18 cellular contexts compared by ENCODE assay signal in the genomic region with DNA sequence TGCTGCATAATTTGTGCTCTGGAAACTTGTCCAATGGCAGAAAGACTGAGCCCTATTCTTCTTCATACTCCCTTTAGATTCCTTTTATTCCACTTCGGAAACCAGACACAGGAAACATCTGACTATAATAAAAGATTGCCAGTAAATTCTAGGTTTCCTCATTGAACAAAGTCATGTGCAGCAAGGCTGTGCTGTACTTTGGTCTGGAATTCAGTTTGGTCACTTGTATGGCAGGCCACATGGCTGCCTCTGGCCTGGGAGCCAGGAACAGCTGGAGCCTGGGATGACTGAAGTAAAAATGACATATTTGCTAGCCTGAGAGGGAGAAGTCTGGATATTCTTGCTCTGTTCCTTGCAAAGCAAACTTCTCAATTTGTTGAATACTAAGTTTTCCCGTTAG.
DNase-seq lines count a peak whose midpoint lies in the region; ATAC-seq, FAIRE-seq and TF ChIP-seq lines count a peak whose summit lies in the region.
"Had no signal": no experiment of that assay in that cellular context is flagged by ENCODE, and none has a peak within 500 bp of the region (broad histone marks: within the 10 kb centered on the region; RNA-seq: fewer than 3 reads in every experiment).

No MANE protein-coding gene starts in this region.

- ATAC-seq in GM12878 (no peak), sciatic nerve (peak; percentile 78)
- ATAC-seq: GM23338; stimulated activated memory B cell treated with anti-CD40 and anti-IgM and Interleukin-4, amounts not matched to agents 10 μg/mL and 1 μg/mL and 100 μg/mL, for 72 hours had no signal

- H3K4me1 Mint-ChIP-seq in activated CD4-positive, alpha-beta memory T cell treated with anti-CD3 and anti-CD28 coated beads, Interleukin-2, amount 10 ng/mL, durations not matched to agents 7 days and 5 days, result peaks cover 23% of the 10 kb centered on the region
- H3K4me1 Mint-ChIP-seq in activated naive CD8-positive, alpha-beta T cell treated with anti-CD3 and anti-CD28 coated beads for 36 hours, result peaks cover 13% of the 10 kb centered on the region
- H3K4me1 Mint-ChIP-seq in osteocyte (ENCODE audit: unreplicated experiment), result peaks cover 10% of the 10 kb centered on the region

- DNase-seq in GM03348 (ENCODE audit: low spot score) (peak; percentile 57), GM12878 (ENCODE audit: low read depth, low spot score) (no peak), left ventricle myocardium inferior (no peak), sciatic nerve (ENCODE audit: low spot score) (no peak), Karpas-422 (no peak), osteocyte (ENCODE audit: extremely low spot score, unreplicated experiment) (no peak)
- no peak for DNase-seq in activated CD4-positive, alpha-beta memory T cell treated with anti-CD3 and anti-CD28 coated beads, Interleukin-2, amount 10 ng/mL, durations not matched to agents 7 days and 5 days
- no peak for DNase-seq in activated naive CD8-positive, alpha-beta T cell treated with anti-CD3 and anti-CD28 coated beads for 36 hours
- DNase-seq: activated naive CD8-positive, alpha-beta T cell treated with anti-CD3 and anti-CD28 coated beads, Interleukin-2, amount 10 ng/mL, durations not matched to agents 7 days and 5 days; hippocampal formation; NCI-H2081; stimulated activated CD4-positive, alpha-beta T cell treated with anti-CD3 and anti-CD28 coated beads, Interleukin-4, amount 100 ng/mL, for 1 hour; WERI-Rb-1 had no signal

- H3K27ac Mint-ChIP-seq in activated CD4-positive, alpha-beta memory T cell treated with anti-CD3 and anti-CD28 coated beads, Interleukin-2, amount 10 ng/mL, durations not matched to agents 7 days and 5 days, result no peak overlapping the region
- H3K27ac Mint-ChIP-seq in activated naive CD8-positive, alpha-beta T cell treated with anti-CD3 and anti-CD28 coated beads for 36 hours, result no peak overlapping the region
- H3K27ac Mint-ChIP-seq in osteocyte (ENCODE audit: unreplicated experiment), result no peak overlapping the region
- H3K27ac Mint-ChIP-seq: activated naive CD8-positive, alpha-beta T cell treated with anti-CD3 and anti-CD28 coated beads, Interleukin-2, amount 10 ng/mL, durations not matched to agents 7 days and 5 days; dendritic cell treated with granulocyte-macrophage colony-stimulating factor and Interleukin-4, amounts not matched to agents 40 ng/mL and 50 ng/mL, for 4 days; GM23338; memory B cell; stimulated activated memory B cell treated with anti-CD40 and anti-IgM and Interleukin-4, amounts not matched to agents 10 μg/mL and 1 μg/mL and 100 μg/mL, for 72 hours had no signal

- H3K9me2 ChIP-seq in Karpas-422 (replicated peaks; ENCODE audit: insufficient read depth, low read length), result no peaks in the 10 kb centered on the region

- RAD21 ChIA-PET in GM12878 (lab: Charles Lee; ENCODE audit: unreplicated experiment), result interaction anchor here (0.6 to 1.7 kb wide), 2 partner anchors 23 to 43 kb away, joined by 3 to 7 read pairs; no protein-coding TSS in a partner anchor

- no peak overlapping the region for H3K4me3 Mint-ChIP-seq in activated CD4-positive, alpha-beta memory T cell treated with anti-CD3 and anti-CD28 coated beads, Interleukin-2, amount 10 ng/mL, durations not matched to agents 7 days and 5 days
- no peak overlapping the region for H3K4me3 Mint-ChIP-seq in activated naive CD8-positive, alpha-beta T cell treated with anti-CD3 and anti-CD28 coated beads for 36 hours
- no peak overlapping the region for H3K4me3 Mint-ChIP-seq in osteocyte (ENCODE audit: unreplicated experiment)
- H3K4me3 Mint-ChIP-seq: activated naive CD8-positive, alpha-beta T cell treated with anti-CD3 and anti-CD28 coated beads, Interleukin-2, amount 10 ng/mL, durations not matched to agents 7 days and 5 days; dendritic cell treated with granulocyte-macrophage colony-stimulating factor and Interleukin-4, amounts not matched to agents 40 ng/mL and 50 ng/mL, for 4 days; GM23338; memory B cell; stimulated activated memory B cell treated with anti-CD40 and anti-IgM and Interleukin-4, amounts not matched to agents 10 μg/mL and 1 μg/mL and 100 μg/mL, for 72 hours had no signal

- no peak overlapping the region for H3K9ac ChIP-seq in GM12878 (ENCODE audit: control insufficient read depth, insufficient read depth, low read length)
- H3K9ac ChIP-seq in Karpas-422 (ENCODE audit: low read length), result no peak overlapping the region
- H3K9ac ChIP-seq: BLaER1 treated with 17β-estradiol and CSF1 and Interleukin-3, amounts not matched to agents 10 nM and 100 nM had no signal

- TF ChIP-seq CTCF in GM12878 (IDR thresholded peaks at IDR 0.05 in 2 of 3, conservative IDR thresholded peaks at IDR 0.05 in 1 of 3; ENCODE audit: control insufficient read depth in 2 of 3, extremely low read depth in 1 of 3, insufficient read depth in 1 of 3, low read depth in 3 of 3, low read length in 3 of 3) (no peak), left ventricle myocardium inferior (IDR thresholded peaks at IDR 0.05; ENCODE audit: borderline replicate concordance) (no peak), osteocyte (IDR thresholded peaks at IDR 0.05) (no peak)

- SMC1A ChIA-PET in GM12878 (lab: Charles Lee; ENCODE audit: uncharacterized antibody, unreplicated experiment), result interaction anchor here (0.7 to 5.8 kb wide), 3 partner anchors 22 to 148 kb away, joined by 3 to 51 read pairs (median 3); no protein-coding TSS in a partner anchor

- H3K9me3 ChIP-seq in GM12878 (replicated peaks; ENCODE audit: control insufficient read depth, insufficient read depth, low read length) (no peaks in the 10 kb centered on the region), left ventricle myocardium inferior (replicated peaks) (no peaks in the 10 kb centered on the region), Karpas-422 (ENCODE audit: low read length) (no peaks in the 10 kb centered on the region)
- H3K9me3 ChIP-seq: BLaER1 treated with 17β-estradiol and CSF1 and Interleukin-3, amounts not matched to agents 10 nM and 100 nM had no signal

- H3K9me3 Mint-ChIP-seq in activated CD4-positive, alpha-beta memory T cell treated with anti-CD3 and anti-CD28 coated beads, Interleukin-2, amount 10 ng/mL, durations not matched to agents 7 days and 5 days, result no peaks in the 10 kb centered on the region
- H3K9me3 Mint-ChIP-seq in activated naive CD8-positive, alpha-beta T cell treated with anti-CD3 and anti-CD28 coated beads for 36 hours, result no peaks in the 10 kb centered on the region
- no peaks in the 10 kb centered on the region for H3K9me3 Mint-ChIP-seq in osteocyte (ENCODE audit: unreplicated experiment)
- H3K9me3 Mint-ChIP-seq: activated naive CD8-positive, alpha-beta T cell treated with anti-CD3 and anti-CD28 coated beads, Interleukin-2, amount 10 ng/mL, durations not matched to agents 7 days and 5 days; dendritic cell treated with granulocyte-macrophage colony-stimulating factor and Interleukin-4, amounts not matched to agents 40 ng/mL and 50 ng/mL, for 4 days; GM23338; memory B cell; stimulated activated memory B cell treated with anti-CD40 and anti-IgM and Interleukin-4, amounts not matched to agents 10 μg/mL and 1 μg/mL and 100 μg/mL, for 72 hours had no signal

- H2AFZ ChIP-seq in GM12878 (ENCODE audit: control insufficient read depth, low read depth, low read length) (no peak overlapping the region; the same call in 1 of the 2 replicates), Karpas-422 (ENCODE audit: low read length) (no peak overlapping the region)
- H2AFZ ChIP-seq: GM23338 had no signal

- TF ChIP-seq EP300 in GM12878 (IDR thresholded peaks at IDR 0.05; ENCODE audit: borderline replicate concordance in 1 of 2, control insufficient read depth in 1 of 2, low read depth in 2 of 2, low read length in 2 of 2), result no peak

- H3K27me3 Mint-ChIP-seq in activated CD4-positive, alpha-beta memory T cell treated with anti-CD3 and anti-CD28 coated beads, Interleukin-2, amount 10 ng/mL, durations not matched to agents 7 days and 5 days, result no peaks in the 10 kb centered on the region
- no peaks in the 10 kb centered on the region for H3K27me3 Mint-ChIP-seq in activated naive CD8-positive, alpha-beta T cell treated with anti-CD3 and anti-CD28 coated beads for 36 hours
- no peaks in the 10 kb centered on the region for H3K27me3 Mint-ChIP-seq in osteocyte (ENCODE audit: unreplicated experiment)
- H3K27me3 Mint-ChIP-seq: activated naive CD8-positive, alpha-beta T cell treated with anti-CD3 and anti-CD28 coated beads, Interleukin-2, amount 10 ng/mL, durations not matched to agents 7 days and 5 days; dendritic cell treated with granulocyte-macrophage colony-stimulating factor and Interleukin-4, amounts not matched to agents 40 ng/mL and 50 ng/mL, for 4 days; memory B cell; stimulated activated memory B cell treated with anti-CD40 and anti-IgM and Interleukin-4, amounts not matched to agents 10 μg/mL and 1 μg/mL and 100 μg/mL, for 72 hours had no signal

- H3K36me3 ChIP-seq in GM12878 (ENCODE audit: control insufficient read depth in 2 of 2, insufficient read depth in 2 of 2, low read length in 1 of 2) (no peaks in the 10 kb centered on the region), left ventricle myocardium inferior (no peaks in the 10 kb centered on the region), Karpas-422 (ENCODE audit: insufficient read depth, low read length) (no peaks in the 10 kb centered on the region)
- H3K36me3 ChIP-seq: WERI-Rb-1 had no signal

- H4K20me1 ChIP-seq in GM12878 (ENCODE audit: control insufficient read depth, insufficient read depth) (no peaks in the 10 kb centered on the region), Karpas-422 (ENCODE audit: insufficient read depth, low read depth, low read length) (no peaks in the 10 kb centered on the region)
- H4K20me1 ChIP-seq: BLaER1 treated with 17β-estradiol and CSF1 and Interleukin-3, amounts not matched to agents 10 nM and 100 nM had no signal

- FAIRE-seq in GM12878 (lab: Jason Lieb, UNC), result no peak

- in situ Hi-C loops in GM12878 (cut with MboI), result no loop called here

- TF ChIP-seq RAD21 in GM12878 (IDR thresholded peaks at IDR 0.05; ENCODE audit: insufficient read depth, low read depth, low read length), result no peak

- H3K27ac ChIP-seq in GM12878 (ENCODE audit: control insufficient read depth, insufficient read depth) (peak overlapping the region; percentile 37; the same call in 1 of the 2 replicates), left ventricle myocardium inferior (replicated peaks) (peak overlapping the region; percentile 63), Karpas-422 (ENCODE audit: low read length) (no peak overlapping the region)
- H3K27ac ChIP-seq: BLaER1 treated with 17β-estradiol and CSF1 and Interleukin-3, amounts not matched to agents 10 nM and 100 nM; WERI-Rb-1 had no signal

- no peak overlapping the region for H3K4me2 ChIP-seq in GM12878 (ENCODE audit: control insufficient read depth, insufficient read depth)
- H3K4me2 ChIP-seq in Karpas-422 (ENCODE audit: low read depth, low read length, poor library complexity, severe bottlenecking), result no peak overlapping the region
- H3K4me2 ChIP-seq: BLaER1 treated with 17β-estradiol and CSF1 and Interleukin-3, amounts not matched to agents 10 nM and 100 nM; GM23338 had no signal

- 98% methylated on average over 2 of the region's 2 CpGs for WGBS in GM12878 (ENCODE audit: insufficient coverage, insufficient replicate concordance, low lambda C conversion rate, missing lambda C conversion rate)

- no peaks in the 10 kb centered on the region for H3K27me3 ChIP-seq in GM12878 (replicated peaks in 1 of 2; ENCODE audit: control insufficient read depth in 2 of 2, insufficient read depth in 2 of 2, low read length in 1 of 2)
- H3K27me3 ChIP-seq in left ventricle myocardium inferior (ENCODE audit: low read depth), result no peaks in the 10 kb centered on the region
- no peaks in the 10 kb centered on the region for H3K27me3 ChIP-seq in Karpas-422 (ENCODE audit: low read length)
- H3K27me3 ChIP-seq: BLaER1 treated with 17β-estradiol and CSF1 and Interleukin-3, amounts not matched to agents 10 nM and 100 nM had no signal

- TF ChIP-seq POLR2A in GM12878 (IDR thresholded peaks at IDR 0.05; ENCODE audit: low read depth, low read length), result no peak

- POLR2A ChIA-PET in GM12878 (lab: Charles Lee), result interaction anchor here (1.0 kb wide), 1 partner anchor 16 kb away, joined by 3 read pairs; no protein-coding TSS in a partner anchor
- POLR2A ChIA-PET in activated CD4-positive, alpha-beta memory T cell treated with anti-CD3 and anti-CD28 coated beads, Interleukin-2, amount 10 ng/mL, durations not matched to agents 7 days and 5 days (lab: Charles Lee), result no interaction called here

- BruUV-seq in GM12878 (replicated peaks; lab: Mats Ljungman, UMichigan), result no TSS peak

- peaks cover 5% of the 10 kb centered on the region for H3K36me3 Mint-ChIP-seq in activated CD4-positive, alpha-beta memory T cell treated with anti-CD3 and anti-CD28 coated beads, Interleukin-2, amount 10 ng/mL, durations not matched to agents 7 days and 5 days (ENCODE audit: low read depth)
- H3K36me3 Mint-ChIP-seq in activated naive CD8-positive, alpha-beta T cell treated with anti-CD3 and anti-CD28 coated beads for 36 hours, result peaks cover 4% of the 10 kb centered on the region
- H3K36me3 Mint-ChIP-seq in osteocyte (ENCODE audit: unreplicated experiment), result peaks cover 2% of the 10 kb centered on the region

- intact Hi-C loops in GM12878 (cut with micrococcal nuclease; ENCODE audit: unreplicated experiment) (no loop called here), left ventricle myocardium inferior (cut with micrococcal nuclease) (no loop called here), sciatic nerve (cut with DNase I) (no loop called here)

- H3K79me2 ChIP-seq in GM12878 (ENCODE audit: control insufficient read depth, insufficient read depth, low read length), result no peaks in the 10 kb centered on the region; the same call in 1 of the 2 replicates
- H3K79me2 ChIP-seq in Karpas-422 (ENCODE audit: low read length), result peaks cover 15% of the 10 kb centered on the region; the same call in 1 of the 2 replicates

- H3K4me3 ChIP-seq in GM12878, result no peak overlapping the region
- no peak overlapping the region for H3K4me3 ChIP-seq in left ventricle myocardium inferior
- H3K4me3 ChIP-seq in Karpas-422 (ENCODE audit: low read length), result no peak overlapping the region
- H3K4me3 ChIP-seq: BLaER1 treated with 17β-estradiol and CSF1 and Interleukin-3, amounts not matched to agents 10 nM and 100 nM; GM23338 had no signal

- H3K4me1 ChIP-seq in GM12878 (ENCODE audit: control insufficient read depth, insufficient read depth, low read length) (peaks cover 19% of the 10 kb centered on the region), left ventricle myocardium inferior (peaks cover 37% of the 10 kb centered on the region), Karpas-422 (ENCODE audit: low read length) (peaks cover 33% of the 10 kb centered on the region)

- CTCF ChIA-PET in GM12878 (lab: Yijun Ruan, JAX), result interaction anchor here (1.0 to 2.1 kb wide), 4 partner anchors 8 to 148 kb away, joined by 3 to 7 read pairs (median 3); no protein-coding TSS in a partner anchor
- CTCF ChIA-PET in activated CD4-positive, alpha-beta memory T cell treated with anti-CD3 and anti-CD28 coated beads, Interleukin-2, amount 10 ng/mL, durations not matched to agents 7 days and 5 days (lab: Charles Lee), result interaction anchor here (0.8 kb wide), 1 partner anchor 172 kb away, joined by 4 read pairs; no protein-coding TSS in a partner anchor
